Comparison of ENCODE assay signal across 7 cellular contexts in genomic region chr2:27583390-27583915, GRCh38. TPM values are rescaled to one million over a fixed set of nuclear protein-coding genes. Genes with fewer than 3 reads are reported as not detected.
DNase-seq lines count a peak whose midpoint lies in the region; ATAC-seq, FAIRE-seq and TF ChIP-seq lines count a peak whose summit lies in the region.

No MANE protein-coding gene starts in this region.

- H2AFZ ChIP-seq in H1 (ENCODE audit: low read length), result peak overlapping the region; percentile 9; the same call in 1 of the 2 replicates

- H3K9me3 ChIP-seq in Panc1 (ENCODE audit: control insufficient read depth, insufficient read depth, low read depth, low read length) (peaks cover 15% of the 10 kb centered on the region; the same call in 1 of the 2 replicates), H1 (ENCODE audit: insufficient read depth in 2 of 2, low read depth in 1 of 2, low read length in 1 of 2) (0 out of 4 replicates have a peak, but pooled peaks cover 3 to 11% of the 10 kb centered on the region in 2 experiments)

- H3K36me3 ChIP-seq in Panc1 (ENCODE audit: control insufficient read depth, insufficient read depth, low read length) (peaks cover 7% of the 10 kb centered on the region; the same call in 1 of the 2 replicates), H1 (ENCODE audit: control insufficient read depth in 2 of 4, insufficient read depth in 4 of 4, low read length in 3 of 4) (no peaks in the 10 kb centered on the region)

- no peak overlapping the region for H2BK15ac ChIP-seq in H1 (ENCODE audit: low read length)

- peak overlapping the region; percentile 40 to 85 (median 62); a peak in 6 of 7 replicates for H3K9ac ChIP-seq in H1 (replicated peaks in 1 of 4; ENCODE audit: extremely low read depth in 1 of 4, low read depth in 3 of 4, low read length in 3 of 4)

- H3K4me1 ChIP-seq in Panc1 (ENCODE audit: control insufficient read depth, insufficient read depth, low read length) (peaks cover 3% of the 10 kb centered on the region; the same call in 1 of the 2 replicates), H1 (replicated peaks in 1 of 4; ENCODE audit: control insufficient read depth in 3 of 4, insufficient read depth in 4 of 4, low read length in 3 of 4) (no peaks in the 10 kb centered on the region; a peak in 2 of 7 replicates)

- intact Hi-C loops in Panc1 (cut with micrococcal nuclease; ENCODE audit: unreplicated experiment), result no loop called here

- no peak overlapping the region for H4K91ac ChIP-seq in H1 (replicated peaks; ENCODE audit: insufficient read length, low read length)

- BruUV-seq in Panc1 (replicated peaks; lab: Mats Ljungman, UMichigan), result TSS peak; percentile 78

- H3K23ac ChIP-seq in H1 (ENCODE audit: insufficient read length), result no peak overlapping the region

- WGBS in H1 (ENCODE audit: extremely low coverage in 1 of 2, insufficient coverage in 1 of 2, insufficient read length in 1 of 2, insufficient replicate concordance in 2 of 2, low coverage in 1 of 2, low lambda C conversion rate in 2 of 2, missing lambda C conversion rate in 1 of 2), 2 experiments, result 47% methylated on average over 12 of the region's 12 CpGs; no CpG with 5 or more reads in 1 of the 2 experiments

- no peak for TF ChIP-seq CTCF in Panc1 (IDR thresholded peaks at IDR 0.05)
- TF ChIP-seq CTCF in H1 (IDR thresholded peaks at IDR 0.05; ENCODE audit: control extremely low read depth in 1 of 3, insufficient read depth in 1 of 3, low read depth in 1 of 3, low read length in 3 of 3), result no peak
- no peak for TF ChIP-seq CTCF in nephron (IDR thresholded peaks at IDR 0.05; ENCODE audit: unreplicated experiment in 3 of 3)

- ATAC-seq in GM21423 (IDR thresholded peaks at IDR 0.05; ENCODE audit: unreplicated experiment), result peak; percentile 9
- ATAC-seq in Panc1, result peak; percentile 27; the same call in 1 of the 2 replicates
- no peak for ATAC-seq in GM18517 (IDR thresholded peaks at IDR 0.05; ENCODE audit: unreplicated experiment)

- no peak overlapping the region for H2BK120ac ChIP-seq in H1 (replicated peaks; ENCODE audit: low read depth, low read length)

- H3K4ac ChIP-seq in H1 (replicated peaks; ENCODE audit: insufficient read length, low read depth, low read length), result no peak overlapping the region

- no peak overlapping the region for H3K14ac ChIP-seq in H1 (ENCODE audit: insufficient read length)

- no peak overlapping the region for H3K18ac ChIP-seq in H1 (ENCODE audit: extremely low read depth, low read length)

- H3K27me3 Mint-ChIP-seq in nephron (ENCODE audit: low read depth), result no peaks in the 10 kb centered on the region

- no peak overlapping the region for H2AK5ac ChIP-seq in H1 (ENCODE audit: low read depth, low read length)

- TF ChIP-seq EP300 in H1 (IDR thresholded peaks at IDR 0.05; ENCODE audit: borderline replicate concordance in 1 of 2, low read depth in 2 of 2, low read length in 2 of 2), result no peak

- H2BK20ac ChIP-seq in H1 (ENCODE audit: low read length), result no peak overlapping the region

- in situ Hi-C loops in Panc1 (cut with HindIII; ENCODE audit: low pct_unique_long_range_greater_than_20kb, low sequenced_read_pairs), result no loop called here

- peaks cover 5% of the 10 kb centered on the region; the same call in 1 of the 2 replicates for H3K23me2 ChIP-seq in H1 (ENCODE audit: low read depth, low read length)

- POLR2A ChIA-PET in Panc1 (lab: Charles Lee), result interaction anchor here (0.6 kb wide), 1 partner anchor 165 kb away, joined by 4 read pairs; no protein-coding TSS in a partner anchor
- POLR2A ChIA-PET in H1 (lab: Charles Lee; ENCODE audit: partially characterized antibody), result interaction anchor here (0.7 to 2.2 kb wide), 3 partner anchors 12 to 203 kb away, joined by 3 to 12 read pairs (median 5); partner anchors contain the start of genes CCDC121, GPN1 and ZNF513

- peak overlapping the region; percentile 85 to 88 for H3K4me2 ChIP-seq in H1 (ENCODE audit: insufficient read depth in 1 of 2, low read depth in 2 of 2, low read length in 2 of 2)

- no peak overlapping the region for H2BK12ac ChIP-seq in H1 (ENCODE audit: low read depth, low read length)

- H2BK5ac ChIP-seq in H1 (ENCODE audit: low read depth, low read length), result no peak overlapping the region

- H3K27ac Mint-ChIP-seq in nephron, result peak overlapping the region; percentile 76 to 92 (median 91)

- CTCF ChIA-PET in Panc1 (lab: Charles Lee), result no interaction called here
- CTCF ChIA-PET in H1 (lab: Charles Lee; ENCODE audit: partially characterized antibody), result no interaction called here

- peak overlapping the region; percentile 47 to 88 for H3K4me3 ChIP-seq in Panc1 (ENCODE audit: low read depth in 2 of 2, low read length in 2 of 2)
- H3K4me3 ChIP-seq in H1 (ENCODE audit: extremely low read depth in 1 of 4, insufficient read depth in 2 of 4, low read depth in 3 of 4, low read length in 4 of 4), result peak overlapping the region; percentile 68 to 92 (median 82)

- H4K8ac ChIP-seq in H1 (ENCODE audit: extremely low read depth, insufficient read depth, low read length), result no peak overlapping the region

- no peak overlapping the region for H4K5ac ChIP-seq in H1 (ENCODE audit: insufficient read length, low read depth, low read length)

- peaks cover 65% of the 10 kb centered on the region for H3K9me3 Mint-ChIP-seq in nephron

- no peak for TF ChIP-seq POLR2A in H1 (IDR thresholded peaks at IDR 0.05; ENCODE audit: control extremely low read depth in 1 of 2, low read depth in 2 of 2, low read length in 2 of 2)

- H3K27ac ChIP-seq in Panc1 (ENCODE audit: low read length) (peak overlapping the region; percentile 78), H1 (ENCODE audit: low read depth, low read length) (peak overlapping the region; percentile 13; the same call in 1 of the 2 replicates)

- peaks cover 24% of the 10 kb centered on the region for H3K4me1 Mint-ChIP-seq in nephron

- peak overlapping the region; percentile 98 to 100 (median 99) for H3K4me3 Mint-ChIP-seq in nephron

- peaks cover 22 to 55% of the 10 kb centered on the region in 2 experiments for H3K79me2 ChIP-seq in H1 (ENCODE audit: control insufficient read depth in 1 of 2, insufficient read depth in 2 of 2, low read length in 2 of 2)

- H3K27me3 ChIP-seq in Panc1 (ENCODE audit: control insufficient read depth, insufficient read depth, low read length), result no peaks in the 10 kb centered on the region
- peaks cover 0 to 3% (median 0%) of the 10 kb centered on the region in 4 experiments; a peak in 4 of 7 replicates for H3K27me3 ChIP-seq in H1 (replicated peaks in 1 of 4; ENCODE audit: control insufficient read depth in 3 of 4, extremely low read depth in 1 of 4, insufficient read depth in 3 of 4, low read length in 3 of 4)

- TF ChIP-seq RAD21 in H1 (IDR thresholded peaks at IDR 0.05 in 1 of 2, conservative IDR thresholded peaks at IDR 0.05 in 1 of 2; ENCODE audit: low read depth in 2 of 2, low read length in 2 of 2), result no peak

- DNase-seq in Panc1 (ENCODE audit: low read depth, low spot score) (no peak), H1 (ENCODE audit: low read depth in 1 of 2, low spot score in 2 of 2) (no peak), D341Med (ENCODE audit: low spot score) (no peak), NK-92 (lab: John Stamatoyannopoulos, UW; ENCODE audit: unreplicated experiment) (no peak)

- peaks cover 3% of the 10 kb centered on the region in 2 experiments for H4K20me1 ChIP-seq in H1 (replicated peaks in 1 of 2; ENCODE audit: control insufficient read depth in 1 of 2, insufficient read depth in 2 of 2, low read length in 2 of 2)

- no peak overlapping the region for H3K56ac ChIP-seq in H1 (replicated peaks; ENCODE audit: insufficient read length, low read depth, low read length)

- H3K79me1 ChIP-seq in H1 (ENCODE audit: low read depth, low read length), result 0 out of 2 replicates have a peak, but pooled peaks cover 2% of the 10 kb centered on the region

- peaks cover 65% of the 10 kb centered on the region for H3K36me3 Mint-ChIP-seq in nephron (ENCODE audit: low read depth)

- no peak for FAIRE-seq in H1 (lab: Jason Lieb, UNC)

TF ChIP-seq in H1, 55 proteins besides CTCF, POLR2A, EP300 and RAD21 (continues in another document):
- TF ChIP-seq EZH2 (IDR thresholded peaks at IDR 0.05; ENCODE audit: low read depth, low read length, severe bottlenecking), result no peak

RNA-seq across cellular contexts. Expression of gene ZNF512, which starts 0.6 kb away (rescaled TPM):
- 12.8 TPM for total RNA-seq in Panc1 (2021; ENCODE audit: unreplicated experiment)
- polyA plus RNA-seq in Panc1 (2012; ENCODE audit: insufficient read length), result 13.7 TPM
- 37.9 and 39.2 TPM in 2 replicates for total RNA-seq in H1 (2021; fragmentation: NEBNext Ultra II Directional; extraction: Animal tissue kit (Norgen Biotek cat#: 25700))
- 13.1 and 17.6 TPM in 2 replicates for polyA plus RNA-seq in H1 (2011; rRNA removed)
- 22.9 TPM for polyA plus RNA-seq in H1 (2011; cell fraction: cytosol; rRNA removed)
- polyA plus RNA-seq in H1 (2011; cell fraction: nucleus; rRNA removed), result 16.4 TPM
- polyA plus RNA-seq in H1 (2012, experiment 1 of 2), result 23.6 to 25.4 TPM (median 24.4 TPM) in 4 replicates
- polyA plus RNA-seq in H1 (2012, experiment 2 of 2), result 3.3 TPM
- 32.4 TPM for polyA plus RNA-seq in H1 (2013, experiment 1 of 2)
- polyA plus RNA-seq in H1 (2013, experiment 2 of 2), result 33.2 TPM
- 32.2 and 47.4 TPM in 2 replicates for polyA minus RNA-seq in H1 (2011; rRNA and poly(A)+ RNA removed)
- polyA minus RNA-seq in H1 (2011; cell fraction: cytosol; rRNA and poly(A)+ RNA removed), result 8.2 TPM
- polyA minus RNA-seq in H1 (2011; cell fraction: nucleus; rRNA and poly(A)+ RNA removed), result 25.1 TPM

RNA-seq across cellular contexts. Expression of gene CCDC121, which starts 45.4 kb away (rescaled TPM):
- total RNA-seq in Panc1 (2021; ENCODE audit: unreplicated experiment), result 5.9 TPM
- polyA plus RNA-seq in Panc1 (2012; ENCODE audit: insufficient read length), result 4.2 TPM
- total RNA-seq in H1 (2021; fragmentation: NEBNext Ultra II Directional; extraction: Animal tissue kit (Norgen Biotek cat#: 25700)), result 1.5 and 2.0 TPM in 2 replicates
- 0.68 and 0.94 TPM in 2 replicates for polyA plus RNA-seq in H1 (2011; rRNA removed)
- polyA plus RNA-seq in H1 (2011; cell fraction: cytosol; rRNA removed), result 1.4 TPM
- 1.00 TPM for polyA plus RNA-seq in H1 (2011; cell fraction: nucleus; rRNA removed)
- 1.3 to 3.4 TPM (median 1.5 TPM) in 4 replicates for polyA plus RNA-seq in H1 (2012, experiment 1 of 2)
- 0.08 TPM for polyA plus RNA-seq in H1 (2012, experiment 2 of 2)
- polyA plus RNA-seq in H1 (2013, experiment 1 of 2), result 1.4 TPM
- polyA plus RNA-seq in H1 (2013, experiment 2 of 2), result 1.4 TPM
- 0.66 and 1.1 TPM in 2 replicates for polyA minus RNA-seq in H1 (2011; rRNA and poly(A)+ RNA removed)
- not detected for polyA minus RNA-seq in H1 (2011; cell fraction: cytosol; rRNA and poly(A)+ RNA removed)
- polyA minus RNA-seq in H1 (2011; cell fraction: nucleus; rRNA and poly(A)+ RNA removed), result 0.90 TPM

RNA-seq across cellular contexts. Expression of gene GPN1, which starts 45.4 kb away (rescaled TPM):
- total RNA-seq in Panc1 (2021; ENCODE audit: unreplicated experiment), result 37.2 TPM
- 31.8 TPM for polyA plus RNA-seq in Panc1 (2012; ENCODE audit: insufficient read length)
- total RNA-seq in H1 (2021; fragmentation: NEBNext Ultra II Directional; extraction: Animal tissue kit (Norgen Biotek cat#: 25700)), result 35.3 and 43.5 TPM in 2 replicates
- 27.6 and 38.7 TPM in 2 replicates for polyA plus RNA-seq in H1 (2011; rRNA removed)
- polyA plus RNA-seq in H1 (2011; cell fraction: cytosol; rRNA removed), result 47.2 TPM
- polyA plus RNA-seq in H1 (2011; cell fraction: nucleus; rRNA removed), result 24.6 TPM
- polyA plus RNA-seq in H1 (2012, experiment 1 of 2), result 46.6 to 52.5 TPM (median 49.4 TPM) in 4 replicates
- 16.0 TPM for polyA plus RNA-seq in H1 (2012, experiment 2 of 2)
- polyA plus RNA-seq in H1 (2013, experiment 1 of 2), result 29.2 TPM
- polyA plus RNA-seq in H1 (2013, experiment 2 of 2), result 28.7 TPM
- polyA minus RNA-seq in H1 (2011; rRNA and poly(A)+ RNA removed), result 51.3 and 85.5 TPM in 2 replicates
- 43.5 TPM for polyA minus RNA-seq in H1 (2011; cell fraction: cytosol; rRNA and poly(A)+ RNA removed)
- polyA minus RNA-seq in H1 (2011; cell fraction: nucleus; rRNA and poly(A)+ RNA removed), result 36.0 TPM
